ENCODE assay signal across 1 cellular context in genomic region chr12:40016960-40017359, GRCh38.
TF ChIP-seq lines count a peak whose summit lies in the region.

No MANE protein-coding gene starts in this region.

TF ChIP-seq in SK-N-SH, 30 proteins besides CTCF, POLR2A, EP300 and RAD21 (continued from another document):
- TF ChIP-seq, protein P1, sequence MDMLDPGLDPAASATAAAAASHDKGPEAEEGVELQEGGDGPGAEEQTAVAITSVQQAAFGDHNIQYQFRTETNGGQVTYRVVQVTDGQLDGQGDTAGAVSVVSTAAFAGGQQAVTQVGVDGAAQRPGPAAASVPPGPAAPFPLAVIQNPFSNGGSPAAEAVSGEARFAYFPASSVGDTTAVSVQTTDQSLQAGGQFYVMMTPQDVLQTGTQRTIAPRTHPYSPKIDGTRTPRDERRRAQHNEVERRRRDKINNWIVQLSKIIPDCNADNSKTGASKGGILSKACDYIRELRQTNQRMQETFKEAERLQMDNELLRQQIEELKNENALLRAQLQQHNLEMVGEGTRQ (IDR thresholded peaks at IDR 0.05; ENCODE audit: borderline replicate concordance, low read depth, low read length): no peak
- TF ChIP-seq GABPA (IDR thresholded peaks at IDR 0.05; ENCODE audit: low read depth) (no peak), POLR2AphosphoS5 (IDR thresholded peaks at IDR 0.05; ENCODE audit: low read depth, low read length) (no peak), MXI1 (IDR thresholded peaks at IDR 0.05; ENCODE audit: low read depth, low read length) (no peak), CHD2 (IDR thresholded peaks at IDR 0.05; ENCODE audit: low read length, partially characterized antibody) (no peak)
- TF ChIP-seq, protein P2, sequence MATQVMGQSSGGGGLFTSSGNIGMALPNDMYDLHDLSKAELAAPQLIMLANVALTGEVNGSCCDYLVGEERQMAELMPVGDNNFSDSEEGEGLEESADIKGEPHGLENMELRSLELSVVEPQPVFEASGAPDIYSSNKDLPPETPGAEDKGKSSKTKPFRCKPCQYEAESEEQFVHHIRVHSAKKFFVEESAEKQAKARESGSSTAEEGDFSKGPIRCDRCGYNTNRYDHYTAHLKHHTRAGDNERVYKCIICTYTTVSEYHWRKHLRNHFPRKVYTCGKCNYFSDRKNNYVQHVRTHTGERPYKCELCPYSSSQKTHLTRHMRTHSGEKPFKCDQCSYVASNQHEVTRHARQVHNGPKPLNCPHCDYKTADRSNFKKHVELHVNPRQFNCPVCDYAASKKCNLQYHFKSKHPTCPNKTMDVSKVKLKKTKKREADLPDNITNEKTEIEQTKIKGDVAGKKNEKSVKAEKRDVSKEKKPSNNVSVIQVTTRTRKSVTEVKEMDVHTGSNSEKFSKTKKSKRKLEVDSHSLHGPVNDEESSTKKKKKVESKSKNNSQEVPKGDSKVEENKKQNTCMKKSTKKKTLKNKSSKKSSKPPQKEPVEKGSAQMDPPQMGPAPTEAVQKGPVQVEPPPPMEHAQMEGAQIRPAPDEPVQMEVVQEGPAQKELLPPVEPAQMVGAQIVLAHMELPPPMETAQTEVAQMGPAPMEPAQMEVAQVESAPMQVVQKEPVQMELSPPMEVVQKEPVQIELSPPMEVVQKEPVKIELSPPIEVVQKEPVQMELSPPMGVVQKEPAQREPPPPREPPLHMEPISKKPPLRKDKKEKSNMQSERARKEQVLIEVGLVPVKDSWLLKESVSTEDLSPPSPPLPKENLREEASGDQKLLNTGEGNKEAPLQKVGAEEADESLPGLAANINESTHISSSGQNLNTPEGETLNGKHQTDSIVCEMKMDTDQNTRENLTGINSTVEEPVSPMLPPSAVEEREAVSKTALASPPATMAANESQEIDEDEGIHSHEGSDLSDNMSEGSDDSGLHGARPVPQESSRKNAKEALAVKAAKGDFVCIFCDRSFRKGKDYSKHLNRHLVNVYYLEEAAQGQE (IDR thresholded peaks at IDR 0.05; ENCODE audit: low read depth, low read length): no peak
